In the genomic region with DNA sequence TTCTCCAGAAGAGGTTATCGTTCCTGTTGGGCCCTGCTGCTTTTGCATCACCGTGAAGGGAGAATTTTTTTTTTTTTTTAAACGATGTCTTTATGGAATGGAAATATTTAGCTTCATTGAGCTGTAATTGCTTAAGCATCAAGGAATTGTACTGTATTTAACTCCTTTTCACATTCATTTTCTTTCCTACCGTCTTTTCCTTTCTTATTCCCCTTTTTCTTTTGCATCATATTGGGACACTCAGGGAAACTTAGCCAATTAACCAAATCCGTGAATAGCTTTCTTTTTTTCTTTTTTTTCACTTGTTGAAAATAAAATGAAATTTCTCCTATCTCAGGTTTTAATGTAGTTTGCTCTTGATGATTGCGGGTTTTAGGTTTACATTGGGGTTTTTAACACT, we compare ENCODE assay signal across 8 cellular contexts. TPM values are rescaled to one million over a fixed set of nuclear protein-coding genes. Genes with fewer than 3 reads are reported as not detected.
DNase-seq lines count a peak whose midpoint lies in the region; ATAC-seq, FAIRE-seq and TF ChIP-seq lines count a peak whose summit lies in the region.

No MANE protein-coding gene starts in this region.

- no peaks in the 10 kb centered on the region for H3K27me3 ChIP-seq in adrenal gland
- no peaks in the 10 kb centered on the region for H3K27me3 ChIP-seq in left lung
- no peaks in the 10 kb centered on the region for H3K27me3 ChIP-seq in thyroid gland

- peak overlapping the region; percentile 87 for H3K27ac Mint-ChIP-seq in activated T-cell treated with anti-CD3 and anti-CD28 coated beads, Interleukin-2, amount 50 U/mL, for 24 hours

- H3K4me3 Mint-ChIP-seq in activated T-cell treated with anti-CD3 and anti-CD28 coated beads, Interleukin-2, amount 50 U/mL, for 24 hours = peak overlapping the region; percentile 95

- no peaks in the 10 kb centered on the region for H3K9me3 ChIP-seq in adrenal gland (replicated peaks in 1 of 3)
- no peaks in the 10 kb centered on the region for H3K9me3 ChIP-seq in left lung
- no peaks in the 10 kb centered on the region for H3K9me3 ChIP-seq in thyroid gland

- H3K36me3 ChIP-seq in adrenal gland (replicated peaks in 1 of 2) (peaks cover 0 to 7% of the 10 kb centered on the region in 2 donors), left lung (peaks cover 0 to 11% of the 10 kb centered on the region in 2 donors), thyroid gland (no peaks in the 10 kb centered on the region)

- H3K4me1 Mint-ChIP-seq in activated T-cell treated with anti-CD3 and anti-CD28 coated beads, Interleukin-2, amount 50 U/mL, for 24 hours (ENCODE audit: low read depth) = peaks cover 59% of the 10 kb centered on the region

- no peak for FAIRE-seq in HTR-8/SVneo (lab: Jason Lieb, UNC)

- no peak for TF ChIP-seq CTCF in adrenal gland (IDR thresholded peaks at IDR 0.05)
- no peak for TF ChIP-seq CTCF in left lung (IDR thresholded peaks at IDR 0.05)
- no peak for TF ChIP-seq CTCF in thyroid gland (IDR thresholded peaks at IDR 0.05)

- H3K27ac ChIP-seq in adrenal gland (peak overlapping the region; percentile 23 to 97 (median 85)), left lung (peak overlapping the region in 1 of 2 donors; percentile 23), thyroid gland (peak overlapping the region; percentile 20 to 43 (median 21))

- H3K4me1 ChIP-seq in adrenal gland (replicated peaks in 1 of 2) (peaks cover 32 to 57% of the 10 kb centered on the region in 2 donors), left lung (peaks cover 20 to 47% of the 10 kb centered on the region in 2 donors), thyroid gland (peaks cover 14 to 16% of the 10 kb centered on the region in 2 donors)

- H3K4me3 ChIP-seq in adrenal gland (peak overlapping the region in 2 of 4 donors; percentile 89 to 96), left lung (peak overlapping the region; percentile 55 to 87), thyroid gland (replicated peaks in 1 of 3) (peak overlapping the region in 2 of 3 donors; percentile 58 to 74)

- H3K36me3 Mint-ChIP-seq in activated T-cell treated with anti-CD3 and anti-CD28 coated beads, Interleukin-2, amount 50 U/mL, for 24 hours (ENCODE audit: low read depth) = peaks cover 58% of the 10 kb centered on the region

- intact Hi-C loops in adrenal gland (cut with DNase I) (no loop called here), left lung (cut with DNase I) (no loop called here), thyroid gland (cut with DNase I) (no loop called here)

- no peak for DNase-seq in activated T-cell treated with anti-CD3 and anti-CD28 coated beads, Interleukin-2, amount 50 U/mL, for 24 hours
- no peak for DNase-seq in activated T-cell treated with anti-CD3 and anti-CD28 coated beads, Interleukin-2, amount 50 U/mL, for 48 hours
- DNase-seq in adrenal gland (no peak), left lung (no peak), thyroid gland (no peak), NCI-H2081 (lab: John Stamatoyannopoulos, UW) (no peak), DMS153 treated with DMSO at 0.1 percent for 48 hours (lab: John Stamatoyannopoulos, UW; ENCODE audit: unreplicated experiment) (no peak), HTR-8/SVneo (ENCODE audit: insufficient read length, low spot score) (no peak)

- no peak for TF ChIP-seq POLR2A in adrenal gland (IDR thresholded peaks at IDR 0.05)
- no peak for TF ChIP-seq POLR2A in thyroid gland (IDR thresholded peaks at IDR 0.05)

- 10 to 14% (median 11%) methylated on average over 6 of the region's 6 CpGs for WGBS in adrenal gland, 4 donors
- 18 to 21% methylated on average over 6 of the region's 6 CpGs for WGBS in thyroid gland, 2 donors

- no peaks in the 10 kb centered on the region for H3K27me3 Mint-ChIP-seq in activated T-cell treated with anti-CD3 and anti-CD28 coated beads, Interleukin-2, amount 50 U/mL, for 24 hours

- ATAC-seq in left lung = no peak

- no peaks in the 10 kb centered on the region for H3K9me3 Mint-ChIP-seq in activated T-cell treated with anti-CD3 and anti-CD28 coated beads, Interleukin-2, amount 50 U/mL, for 24 hours

RNA-seq across cellular contexts. Expression of gene TNRC6A, which starts 1.5 kb away (rescaled TPM):
- 10 to 100 TPM; 32.0 to 83.3 (median 54.0) TPM for total RNA-seq in adrenal gland
- polyA plus RNA-seq in adrenal gland = 10 to 100 TPM; 38.7 to 69.3 (median 42.3) TPM
- 10 to 100 TPM; 34.0 to 40.6 TPM for total RNA-seq in left lung
- 10 to 100 TPM; 45.8 to 70.7 (median 57.4) TPM for total RNA-seq in thyroid gland
